8 cellular contexts compared by ENCODE assay signal in the genomic region with DNA sequence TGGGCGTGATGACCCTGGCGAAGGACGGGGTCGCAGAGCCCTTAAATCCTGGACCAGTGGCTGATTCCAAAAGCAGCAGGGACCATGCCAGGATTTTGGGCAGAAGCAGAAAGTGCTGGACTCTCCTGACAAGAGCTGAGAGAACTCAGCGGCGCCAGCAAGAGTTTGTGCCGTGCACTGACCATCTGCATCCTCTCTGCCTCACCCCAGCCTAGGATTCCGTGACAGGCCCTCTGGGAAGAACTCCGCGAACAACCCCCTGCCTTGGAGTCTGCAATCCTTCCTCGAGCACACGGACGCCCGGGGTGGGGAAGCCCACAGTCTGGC. TPM values are rescaled to one million over a fixed set of nuclear protein-coding genes. Genes with fewer than 3 reads are reported as not detected.
DNase-seq lines count a peak whose midpoint lies in the region; ATAC-seq, FAIRE-seq and TF ChIP-seq lines count a peak whose summit lies in the region.

No MANE protein-coding gene starts in this region.

- peak overlapping the region; percentile 93 for H3K9ac ChIP-seq in skeletal muscle satellite cell (ENCODE audit: low read depth, low read length)

- no peak for TF ChIP-seq CTCF in WTC11 (IDR thresholded peaks at IDR 0.05)

- CTCF ChIA-PET in WTC11 (lab: Charles Lee), result interaction anchor here (0.5 to 1.5 kb wide), 3 partner anchors 8 to 34 kb away, joined by 3 to 8 read pairs (median 4); no protein-coding TSS in a partner anchor

- H3K4me2 ChIP-seq in skeletal muscle satellite cell (ENCODE audit: low read length), result peak overlapping the region; percentile 90

- POLR2A ChIA-PET in WTC11 (lab: Charles Lee), result no interaction called here

- DNase-seq in WTC11 (ENCODE audit: low spot score) (no peak), left ventricle myocardium superior (peak; percentile 34), urothelium cell line (ENCODE audit: low spot score) (no peak)

- FAIRE-seq in urothelium cell line (lab: Jason Lieb, UNC), result no peak

- peaks cover 9% of the 10 kb centered on the region for H3K27me3 ChIP-seq in skeletal muscle satellite cell (ENCODE audit: control insufficient read depth, insufficient read depth, low read length)

- H3K4me3 Mint-ChIP-seq in WTC11, result peak overlapping the region; percentile 94

- ATAC-seq in GM21717 (IDR thresholded peaks at IDR 0.05; ENCODE audit: unreplicated experiment) (peak; percentile 22), WTC11 (no peak; the same call in 1 of the 2 replicates), left ventricle myocardium superior (no peak), GM21723 (IDR thresholded peaks at IDR 0.05; ENCODE audit: unreplicated experiment) (no peak), GM18498 (IDR thresholded peaks at IDR 0.05; ENCODE audit: unreplicated experiment) (no peak), GM18868 (IDR thresholded peaks at IDR 0.05; ENCODE audit: unreplicated experiment) (no peak)

- H3K4me3 ChIP-seq in skeletal muscle satellite cell (ENCODE audit: low read length), result peak overlapping the region; percentile 87

- H3K36me3 Mint-ChIP-seq in WTC11, result peaks cover 21% of the 10 kb centered on the region

- intact Hi-C loops in left ventricle myocardium superior (cut with micrococcal nuclease), result no loop called here

- H3K4me1 Mint-ChIP-seq in WTC11, result peaks cover 24% of the 10 kb centered on the region

- peaks cover 10% of the 10 kb centered on the region for H3K4me1 ChIP-seq in skeletal muscle satellite cell (ENCODE audit: control insufficient read depth, insufficient read depth, low read length)

- no peaks in the 10 kb centered on the region for H3K9me3 ChIP-seq in skeletal muscle satellite cell (replicated peaks; ENCODE audit: low read length)

- no peak overlapping the region for H3K27ac Mint-ChIP-seq in WTC11

- H3K9me3 Mint-ChIP-seq in WTC11, result peaks cover 7% of the 10 kb centered on the region

- H3K36me3 ChIP-seq in skeletal muscle satellite cell (ENCODE audit: insufficient read depth, low read length), result peaks cover 14% of the 10 kb centered on the region

- peaks cover 11% of the 10 kb centered on the region for H3K27me3 Mint-ChIP-seq in WTC11 (ENCODE audit: low read depth)

TF ChIP-seq in WTC11, 78 proteins besides CTCF, POLR2A, EP300 and RAD21:
- TF ChIP-seq TEAD4 (CRISPR knock-in tag; IDR thresholded peaks at IDR 0.05) (no peak), ZNF396 (CRISPR knock-in tag; IDR thresholded peaks at IDR 0.05; ENCODE audit: borderline replicate concordance) (no peak), ZNF425 (CRISPR knock-in tag; conservative IDR thresholded peaks at IDR 0.05) (no peak), TP53 (CRISPR knock-in tag; IDR thresholded peaks at IDR 0.05) (no peak), EMX1 (CRISPR knock-in tag; IDR thresholded peaks at IDR 0.05) (no peak), MXD4 (CRISPR knock-in tag; IDR thresholded peaks at IDR 0.05; ENCODE audit: borderline replicate concordance) (no peak), SOX15 (CRISPR knock-in tag; IDR thresholded peaks at IDR 0.05) (no peak), ZNF416 (CRISPR knock-in tag; IDR thresholded peaks at IDR 0.05) (no peak), MYBL2 (CRISPR knock-in tag; IDR thresholded peaks at IDR 0.05) (no peak), ESRRA (CRISPR knock-in tag; IDR thresholded peaks at IDR 0.05; ENCODE audit: borderline replicate concordance) (no peak), HMGA2 (CRISPR knock-in tag; IDR thresholded peaks at IDR 0.05) (no peak)
- TF ChIP-seq, protein P1, sequence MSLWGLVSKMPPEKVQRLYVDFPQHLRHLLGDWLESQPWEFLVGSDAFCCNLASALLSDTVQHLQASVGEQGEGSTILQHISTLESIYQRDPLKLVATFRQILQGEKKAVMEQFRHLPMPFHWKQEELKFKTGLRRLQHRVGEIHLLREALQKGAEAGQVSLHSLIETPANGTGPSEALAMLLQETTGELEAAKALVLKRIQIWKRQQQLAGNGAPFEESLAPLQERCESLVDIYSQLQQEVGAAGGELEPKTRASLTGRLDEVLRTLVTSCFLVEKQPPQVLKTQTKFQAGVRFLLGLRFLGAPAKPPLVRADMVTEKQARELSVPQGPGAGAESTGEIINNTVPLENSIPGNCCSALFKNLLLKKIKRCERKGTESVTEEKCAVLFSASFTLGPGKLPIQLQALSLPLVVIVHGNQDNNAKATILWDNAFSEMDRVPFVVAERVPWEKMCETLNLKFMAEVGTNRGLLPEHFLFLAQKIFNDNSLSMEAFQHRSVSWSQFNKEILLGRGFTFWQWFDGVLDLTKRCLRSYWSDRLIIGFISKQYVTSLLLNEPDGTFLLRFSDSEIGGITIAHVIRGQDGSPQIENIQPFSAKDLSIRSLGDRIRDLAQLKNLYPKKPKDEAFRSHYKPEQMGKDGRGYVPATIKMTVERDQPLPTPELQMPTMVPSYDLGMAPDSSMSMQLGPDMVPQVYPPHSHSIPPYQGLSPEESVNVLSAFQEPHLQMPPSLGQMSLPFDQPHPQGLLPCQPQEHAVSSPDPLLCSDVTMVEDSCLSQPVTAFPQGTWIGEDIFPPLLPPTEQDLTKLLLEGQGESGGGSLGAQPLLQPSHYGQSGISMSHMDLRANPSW (CRISPR knock-in tag; conservative IDR thresholded peaks at IDR 0.05; ENCODE audit: low read depth), result no peak
- TF ChIP-seq, protein P2, sequence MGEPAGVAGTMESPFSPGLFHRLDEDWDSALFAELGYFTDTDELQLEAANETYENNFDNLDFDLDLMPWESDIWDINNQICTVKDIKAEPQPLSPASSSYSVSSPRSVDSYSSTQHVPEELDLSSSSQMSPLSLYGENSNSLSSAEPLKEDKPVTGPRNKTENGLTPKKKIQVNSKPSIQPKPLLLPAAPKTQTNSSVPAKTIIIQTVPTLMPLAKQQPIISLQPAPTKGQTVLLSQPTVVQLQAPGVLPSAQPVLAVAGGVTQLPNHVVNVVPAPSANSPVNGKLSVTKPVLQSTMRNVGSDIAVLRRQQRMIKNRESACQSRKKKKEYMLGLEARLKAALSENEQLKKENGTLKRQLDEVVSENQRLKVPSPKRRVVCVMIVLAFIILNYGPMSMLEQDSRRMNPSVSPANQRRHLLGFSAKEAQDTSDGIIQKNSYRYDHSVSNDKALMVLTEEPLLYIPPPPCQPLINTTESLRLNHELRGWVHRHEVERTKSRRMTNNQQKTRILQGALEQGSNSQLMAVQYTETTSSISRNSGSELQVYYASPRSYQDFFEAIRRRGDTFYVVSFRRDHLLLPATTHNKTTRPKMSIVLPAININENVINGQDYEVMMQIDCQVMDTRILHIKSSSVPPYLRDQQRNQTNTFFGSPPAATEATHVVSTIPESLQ (CRISPR knock-in tag; IDR thresholded peaks at IDR 0.05), result no peak

RNA-seq across cellular contexts. Expression of gene NDUFV1, which starts 0.6 kb away (rescaled TPM):
- 201 to 231 TPM (median 213 TPM) in 3 replicates for total RNA-seq in WTC11 (2021)
- total RNA-seq in left ventricle myocardium superior, result 768 TPM
- 205 and 215 TPM in 2 replicates for total RNA-seq in skeletal muscle satellite cell (2012; rRNA removed)

RNA-seq across cellular contexts. Expression of gene GSTP1, which starts 22.5 kb away (rescaled TPM):
- total RNA-seq in WTC11 (2021) (1,404 to 1,452 TPM (median 1,412 TPM) in 3 replicates), left ventricle myocardium superior (360 TPM)
- total RNA-seq in skeletal muscle satellite cell (2012; rRNA removed), result 604 and 708 TPM in 2 replicates

RNA-seq across cellular contexts. Expression of gene NUDT8, which starts 23.6 kb away (rescaled TPM):
- 7.6 to 8.3 TPM (median 7.8 TPM) in 3 replicates for total RNA-seq in WTC11 (2021)
- 106 TPM for total RNA-seq in left ventricle myocardium superior
- 2.5 and 8.7 TPM in 2 replicates for total RNA-seq in skeletal muscle satellite cell (2012; rRNA removed)

RNA-seq across cellular contexts. Expression of gene TBX10, which starts 33.5 kb away (rescaled TPM):
- total RNA-seq in WTC11 (2021), result 0.21 TPM in 1 of 3 replicates, not detected in the others
- 0.37 TPM for total RNA-seq in left ventricle myocardium superior
- total RNA-seq in skeletal muscle satellite cell (2012; rRNA removed), result not detected in 2 replicates

RNA-seq across cellular contexts. Expression of gene ACY3, which starts 44.4 kb away (rescaled TPM):
- total RNA-seq in WTC11 (2021), result 0.27 TPM in 1 of 3 replicates, not detected in the others
- total RNA-seq in left ventricle myocardium superior, result not detected
- total RNA-seq in skeletal muscle satellite cell (2012; rRNA removed), result not detected in 2 replicates

Comparison
In these comparisons a context has a peak if more than half of its experiments do, and no peak if none do; other contexts are left out.
1. RNA of gene NUDT8, which starts 23.6 kb away (total RNA-seq): 106 TPM in left ventricle myocardium superior (single experiment); 7.6 to 8.3 TPM in WTC11; every median in the first group is over 10 times any median in the second.